Comparison of ENCODE assay signal across 8 cellular contexts in genomic region chr6:158559338-158559894, GRCh38. TPM values are rescaled to one million over a fixed set of nuclear protein-coding genes. Genes with fewer than 3 reads are reported as not detected.
DNase-seq lines count a peak whose midpoint lies in the region; ATAC-seq and TF ChIP-seq lines count a peak whose summit lies in the region.

No MANE protein-coding gene starts in this region.

- TF ChIP-seq CTCF in liver (IDR thresholded peaks at IDR 0.05; ENCODE audit: low read depth, low read length, missing input control) (no peak), thyroid gland (IDR thresholded peaks at IDR 0.05) (no peak)

- WGBS in liver = 49% methylated on average over 14 of the region's 14 CpGs
- 34 to 43% methylated on average over 14 of the region's 14 CpGs for WGBS in thyroid gland, 2 donors

- no peaks in the 10 kb centered on the region for H3K36me3 Mint-ChIP-seq in activated T-cell treated with anti-CD3 and anti-CD28 coated beads, Interleukin-2, amount 50 U/mL, for 4 hours (ENCODE audit: insufficient read depth)

- no peaks in the 10 kb centered on the region for H3K9me3 ChIP-seq in liver (ENCODE audit: control insufficient read depth in 4 of 4, low read length in 3 of 4)
- H3K9me3 ChIP-seq in thyroid gland = no peaks in the 10 kb centered on the region

- peak overlapping the region; percentile 97 for H3K4me3 Mint-ChIP-seq in activated T-cell treated with anti-CD3 and anti-CD28 coated beads, Interleukin-2, amount 50 U/mL, for 4 hours

- peak overlapping the region; percentile 76 to 96 (median 95) for H3K4me3 ChIP-seq in liver (ENCODE audit: low read depth in 1 of 3, low read length in 3 of 3)
- peak overlapping the region; percentile 61 to 79 (median 68) for H3K4me3 ChIP-seq in thyroid gland (replicated peaks in 1 of 3)

- DNase-seq in activated T-cell treated with anti-CD3 and anti-CD28 coated beads, Interleukin-2, amount 50 U/mL, for 4 hours = no peak
- no peak for DNase-seq in activated T-cell treated with anti-CD3 and anti-CD28 coated beads, Interleukin-2, amount 50 U/mL, for 1 hour
- DNase-seq in thyroid gland (peak in 1 of 2 donors; percentile 7), A172 (ENCODE audit: low spot score) (no peak), NCI-H2107 (lab: John Stamatoyannopoulos, UW) (no peak), NCI-H1930 (lab: John Stamatoyannopoulos, UW) (no peak)

- intact Hi-C loops in thyroid gland (cut with DNase I) = no loop called here

- no peaks in the 10 kb centered on the region for H3K27me3 ChIP-seq in liver (ENCODE audit: control insufficient read depth in 4 of 4, insufficient read depth in 4 of 4, low read length in 3 of 4)
- no peaks in the 10 kb centered on the region for H3K27me3 ChIP-seq in thyroid gland

- no peaks in the 10 kb centered on the region for H3K9me3 Mint-ChIP-seq in activated T-cell treated with anti-CD3 and anti-CD28 coated beads, Interleukin-2, amount 50 U/mL, for 4 hours

- H3K4me1 Mint-ChIP-seq in activated T-cell treated with anti-CD3 and anti-CD28 coated beads, Interleukin-2, amount 50 U/mL, for 4 hours (ENCODE audit: low read depth) = peaks cover 41% of the 10 kb centered on the region

- H3K36me3 ChIP-seq in liver (ENCODE audit: control insufficient read depth in 4 of 4, insufficient read depth in 3 of 4, low read depth in 1 of 4, low read length in 3 of 4) = peaks cover 0 to 2% (median 0%) of the 10 kb centered on the region in 4 donors
- H3K36me3 ChIP-seq in thyroid gland = no peaks in the 10 kb centered on the region

- H3K27ac ChIP-seq in angular gyrus (ENCODE audit: low read depth, low read length) = peak overlapping the region; percentile 58
- H3K27ac ChIP-seq in liver (ENCODE audit: low read depth in 1 of 2, low read length in 2 of 2) = peak overlapping the region; percentile 72 to 79
- peak overlapping the region in 2 of 3 donors; percentile 65 to 85 for H3K27ac ChIP-seq in thyroid gland

- ATAC-seq in activated T-cell treated with anti-CD3 and anti-CD28 coated beads, Interleukin-2, amount 50 U/mL, for 4 hours = no peak

- no peaks in the 10 kb centered on the region for H3K27me3 Mint-ChIP-seq in activated T-cell treated with anti-CD3 and anti-CD28 coated beads, Interleukin-2, amount 50 U/mL, for 4 hours (ENCODE audit: low read depth)

- peak overlapping the region; percentile 39 to 79 for H3K9ac ChIP-seq in liver (ENCODE audit: low read depth in 1 of 2, low read length in 2 of 2)

- H3K4me1 ChIP-seq in liver (ENCODE audit: control insufficient read depth in 4 of 4, insufficient read depth in 4 of 4, low read length in 3 of 4) (peaks cover 3 to 18% (median 11%) of the 10 kb centered on the region in 4 donors), thyroid gland (peaks cover 12 to 18% of the 10 kb centered on the region in 2 donors)

- no peak for TF ChIP-seq RAD21 in liver (IDR thresholded peaks at IDR 0.05)

- no peak for TF ChIP-seq POLR2A in thyroid gland (IDR thresholded peaks at IDR 0.05)

TF ChIP-seq in liver, 16 proteins besides CTCF, POLR2A, EP300 and RAD21:
- TF ChIP-seq NR2F2 (IDR thresholded peaks at IDR 0.05) (no peak), MAX (IDR thresholded peaks at IDR 0.05) (no peak), RXRA (IDR thresholded peaks at IDR 0.05) (no peak), ATF3 (IDR thresholded peaks at IDR 0.05) (no peak), FOXA1 (IDR thresholded peaks at IDR 0.05) (no peak), REST (IDR thresholded peaks at IDR 0.05) (no peak), GABPA (IDR thresholded peaks at IDR 0.05 in 1 of 2, conservative IDR thresholded peaks at IDR 0.05 in 1 of 2) (no peak), HNF4A (conservative IDR thresholded peaks at IDR 0.05) (no peak)

RNA-seq across cellular contexts. Expression of gene TMEM181, which starts 0.5 kb away (rescaled TPM):
- 10 to 100 TPM; 11.4 to 13.2 (median 12.0) TPM for total RNA-seq in activated T-cell treated with anti-CD3 and anti-CD28 coated beads, Interleukin-2, amount 50 U/mL, for 4 hours
- total RNA-seq in liver (10 to 100 TPM; 15.5 to 15.6 TPM), thyroid gland (10 to 100 TPM; 16.7 to 28.1 (median 21.2) TPM)
- polyA plus RNA-seq in liver = 1 to 10 TPM; 6.4 to 9.7 TPM
- total RNA-seq in A172 (2014; rRNA removed; shearing (Covaris generic)) = 24.1 and 25.5 TPM in 2 replicates
